In the genomic region with DNA sequence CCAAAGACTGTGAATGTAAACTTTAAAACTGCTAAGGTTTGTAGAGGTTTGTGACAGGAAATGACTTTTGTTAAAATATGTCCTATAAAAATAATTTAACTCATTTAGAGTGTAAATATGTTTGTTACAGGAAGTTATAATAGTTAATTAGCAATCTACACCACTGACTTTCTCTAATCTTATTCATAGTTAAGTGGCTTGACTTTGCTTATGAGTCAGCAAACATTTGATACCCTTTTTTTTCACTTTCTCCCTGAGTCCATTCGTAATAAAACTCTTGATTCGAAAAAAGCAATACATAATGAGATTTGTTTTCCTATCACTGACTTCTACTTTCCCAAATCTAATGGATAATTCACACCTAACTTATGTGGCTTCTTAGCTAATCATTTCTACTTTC, we compare ENCODE assay signal across 19 cellular contexts.
DNase-seq lines count a peak whose midpoint lies in the region; TF ChIP-seq lines count a peak whose summit lies in the region.
"Had no signal": no experiment of that assay in that cellular context is flagged by ENCODE, and none has a peak within 500 bp of the region (broad histone marks: within the 10 kb centered on the region; RNA-seq: fewer than 3 reads in every experiment).

No MANE protein-coding gene starts in this region.

- H3K9me3 ChIP-seq in SK-N-MC (ENCODE audit: low read depth, low read length) = no peaks in the 10 kb centered on the region
- no peaks in the 10 kb centered on the region for H3K9me3 ChIP-seq in left ventricle myocardium inferior (replicated peaks)

- H3K4me3 ChIP-seq in SK-N-MC (peak overlapping the region; percentile 59), left ventricle myocardium inferior (no peak overlapping the region)

- H3K27ac ChIP-seq in SK-N-MC = peak overlapping the region; percentile 98
- H3K27ac ChIP-seq in left ventricle myocardium inferior (replicated peaks) = no peak overlapping the region
- H3K27ac ChIP-seq: 22Rv1, KMS-11 had no signal

- H3K36me3 ChIP-seq in SK-N-MC (ENCODE audit: insufficient read depth, low read length) (no peaks in the 10 kb centered on the region), left ventricle myocardium inferior (no peaks in the 10 kb centered on the region)

- H3K4me1 ChIP-seq in left ventricle myocardium inferior = peaks cover 5% of the 10 kb centered on the region

- intact Hi-C loops in left ventricle myocardium inferior (cut with micrococcal nuclease) = no loop called here

- no peaks in the 10 kb centered on the region for H3K27me3 ChIP-seq in left ventricle myocardium inferior (ENCODE audit: low read depth)

- TF ChIP-seq CTCF in left ventricle myocardium inferior (IDR thresholded peaks at IDR 0.05; ENCODE audit: borderline replicate concordance) = no peak

- DNase-seq in DMS53 (lab: John Stamatoyannopoulos, UW) (peak; percentile 24), DMS53 treated with DMSO at 0.1 percent for 48 hours (lab: John Stamatoyannopoulos, UW; ENCODE audit: unreplicated experiment) (no peak), SK-N-MC (ENCODE audit: low read depth, low spot score) (peak; percentile 83), kidney glomerular epithelial cell (lab: John Stamatoyannopoulos, UW) (peak; percentile 3), left ventricle myocardium inferior (no peak), NCI-H2227 (lab: John Stamatoyannopoulos, UW; ENCODE audit: unreplicated experiment) (no peak), COR-L47 (lab: John Stamatoyannopoulos, UW) (no peak), 8988T (no peak)
- DNase-seq: CD4-positive, alpha-beta T cell; HFFc6; NCI-H1417; NCI-H187 treated with DMSO at 0.1 percent for 48 hours; NCI-H2171; NCI-H446; NK-92 treated with Interleukin-12 subunit alpha and Interleukin-12 subunit beta, amount 100 ng/mL, for 24 hours; Right ventricle myocardium superior; T-helper 1 cell had no signal

- peak overlapping the region; percentile 71 for H3K9ac ChIP-seq in SK-N-MC (ENCODE audit: insufficient read length)
- H3K9ac ChIP-seq: KMS-11 had no signal

Comparison
In these comparisons a context has a peak if more than half of its experiments do, and no peak if none do; other contexts are left out.
1. DNase-seq: peak in DMS53 (single experiment), SK-N-MC (single experiment) and kidney glomerular epithelial cell (single experiment); none in DMS53 treated with DMSO at 0.1 percent for 48 hours (single experiment), left ventricle myocardium inferior (single experiment), NCI-H2227 (single experiment), COR-L47 (single experiment) and 8988T (single experiment).